1 cellular context compared by ENCODE assay signal in genomic region chr11:72224587-72225410, GRCh38.
A peak's percentile ranks its signal among the peaks of the same experiment; 100 is the strongest.
TF ChIP-seq lines count a peak whose summit lies in the region.

Gene INPPL1, plus strand, starts transcription at chr11:72224767. Its CDS starts 218 bp downstream, at chr11:72224985.

TF ChIP-seq in HEK293, 187 proteins besides CTCF, POLR2A, EP300 and RAD21 (continued from another document):
- TF ChIP-seq ZNF280D (tag by site-specific recombination; IDR thresholded peaks at IDR 0.05) (no peak), ZIC2 (tag by site-specific recombination; IDR thresholded peaks at IDR 0.05) (peak; percentile 31; the same call in 1 of the 2 replicates), PRDM2 (tag by site-specific recombination; IDR thresholded peaks at IDR 0.05; ENCODE audit: borderline replicate concordance) (no peak), ZNF692 (tag by site-specific recombination; IDR thresholded peaks at IDR 0.05) (no peak), ZNF704 (tag by site-specific recombination; IDR thresholded peaks at IDR 0.05) (no peak), ZNF654 (tag by site-specific recombination; IDR thresholded peaks at IDR 0.05; ENCODE audit: low read depth) (no peak), ZNF571 (tag by site-specific recombination; IDR thresholded peaks at IDR 0.05) (no peak), ZSCAN23 (tag by site-specific recombination; IDR thresholded peaks at IDR 0.05) (no peak), PATZ1 (tag by site-specific recombination; IDR thresholded peaks at IDR 0.05) (no peak), ZBTB20 (tag by site-specific recombination; IDR thresholded peaks at IDR 0.05) (peak; percentile 4; the same call in 1 of the 2 replicates), ZNF707 (tag by site-specific recombination; IDR thresholded peaks at IDR 0.05) (no peak), ZNF521 (tag by site-specific recombination; IDR thresholded peaks at IDR 0.05) (no peak), ZNF10 (tag by site-specific recombination; IDR thresholded peaks at IDR 0.05) (no peak), ZBTB8A (tag by site-specific recombination; IDR thresholded peaks at IDR 0.05) (0 out of 2 replicates have a peak, but pooled peaks have one; percentile 4), ZNF623 (tag by site-specific recombination; IDR thresholded peaks at IDR 0.05) (no peak), YY1 (tag by site-specific recombination; IDR thresholded peaks at IDR 0.05) (no peak), ZNF776 (tag by site-specific recombination; IDR thresholded peaks at IDR 0.05; ENCODE audit: borderline replicate concordance) (no peak), ZNF416 (tag by site-specific recombination; IDR thresholded peaks at IDR 0.05) (no peak), GFI1B (tag by site-specific recombination; IDR thresholded peaks at IDR 0.05) (no peak), ZNF626 (tag by site-specific recombination; IDR thresholded peaks at IDR 0.05) (no peak), ZFP69B (tag by site-specific recombination; IDR thresholded peaks at IDR 0.05) (no peak), ZXDB (tag by site-specific recombination; IDR thresholded peaks at IDR 0.05) (0 out of 2 replicates have a peak, but pooled peaks have one; percentile 16), PRDM4 (tag by site-specific recombination; IDR thresholded peaks at IDR 0.05) (no peak), ZSCAN5A (tag by site-specific recombination; IDR thresholded peaks at IDR 0.05) (no peak)
